In the genomic region with DNA sequence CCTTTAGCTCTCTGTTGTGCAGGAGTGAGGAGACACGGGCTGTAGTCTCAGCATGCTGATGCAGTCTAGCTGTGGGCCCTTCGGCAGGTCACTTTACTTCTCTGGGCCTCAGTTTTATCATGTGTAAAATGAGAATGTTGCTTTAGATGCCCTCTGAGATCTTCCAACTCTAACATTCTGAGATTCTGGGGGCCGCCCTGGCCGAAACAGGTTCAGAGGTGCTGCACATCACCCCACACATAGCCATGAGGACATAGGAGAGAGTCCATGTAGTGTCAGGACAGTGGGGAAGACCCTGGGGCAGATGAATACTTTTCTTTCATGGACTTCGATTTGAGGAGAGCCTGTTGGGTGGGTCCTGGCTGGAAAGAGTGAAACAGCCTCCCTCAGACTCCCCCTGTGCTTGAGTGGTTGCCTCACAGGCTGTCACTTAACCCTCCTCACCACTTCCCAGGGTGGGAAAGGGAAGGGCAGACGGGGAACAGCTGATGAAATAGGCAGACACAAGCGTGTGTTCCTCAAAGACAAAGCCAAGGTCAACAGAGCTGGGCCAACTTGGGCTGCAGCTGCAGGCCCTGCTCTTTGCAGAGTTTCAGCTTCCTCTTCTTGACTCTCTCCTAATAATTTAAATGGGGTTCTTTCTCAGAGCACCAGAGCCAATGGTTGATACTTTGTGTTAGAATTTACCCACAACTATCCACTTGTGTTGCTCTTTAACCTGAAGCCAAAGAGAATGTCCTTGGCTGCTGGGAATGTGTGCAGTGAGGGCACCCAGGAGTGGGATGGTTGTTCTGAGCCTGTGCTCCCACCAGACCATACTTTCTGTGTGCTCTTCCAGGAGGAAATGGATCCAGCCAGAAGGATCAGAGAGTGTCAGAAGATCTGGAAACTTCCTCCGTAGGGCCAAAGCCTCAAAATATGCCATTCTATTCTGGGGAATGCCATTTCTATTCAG, we compare ENCODE assay signal across 1 cellular context.
TF ChIP-seq lines count a peak whose summit lies in the region.

No MANE protein-coding gene starts in this region.

TF ChIP-seq in HepG2, 621 proteins besides CTCF, POLR2A, EP300 and RAD21 (continued from another document and continues in another):
- TF ChIP-seq ZNF607 (CRISPR knock-in tag; IDR thresholded peaks at IDR 0.05; ENCODE audit: borderline replicate concordance) = no peak
- TF ChIP-seq, protein P1, sequence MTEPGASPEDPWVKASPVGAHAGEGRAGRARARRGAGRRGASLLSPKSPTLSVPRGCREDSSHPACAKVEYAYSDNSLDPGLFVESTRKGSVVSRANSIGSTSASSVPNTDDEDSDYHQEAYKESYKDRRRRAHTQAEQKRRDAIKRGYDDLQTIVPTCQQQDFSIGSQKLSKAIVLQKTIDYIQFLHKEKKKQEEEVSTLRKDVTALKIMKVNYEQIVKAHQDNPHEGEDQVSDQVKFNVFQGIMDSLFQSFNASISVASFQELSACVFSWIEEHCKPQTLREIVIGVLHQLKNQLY (CRISPR knock-in tag; IDR thresholded peaks at IDR 0.05) = no peak
- no peak for TF ChIP-seq NR2F1 (CRISPR knock-in tag; IDR thresholded peaks at IDR 0.05)
- TF ChIP-seq ZNF160 (CRISPR knock-in tag; IDR thresholded peaks at IDR 0.05) = no peak
- no peak for TF ChIP-seq NFRKB (IDR thresholded peaks at IDR 0.05)
- TF ChIP-seq HDAC2 (CRISPR knock-in tag; IDR thresholded peaks at IDR 0.05) = no peak
- no peak for TF ChIP-seq YY1 (IDR thresholded peaks at IDR 0.05; ENCODE audit: insufficient read depth, insufficient replicate concordance, low read depth, low read length)
- TF ChIP-seq, protein P2, sequence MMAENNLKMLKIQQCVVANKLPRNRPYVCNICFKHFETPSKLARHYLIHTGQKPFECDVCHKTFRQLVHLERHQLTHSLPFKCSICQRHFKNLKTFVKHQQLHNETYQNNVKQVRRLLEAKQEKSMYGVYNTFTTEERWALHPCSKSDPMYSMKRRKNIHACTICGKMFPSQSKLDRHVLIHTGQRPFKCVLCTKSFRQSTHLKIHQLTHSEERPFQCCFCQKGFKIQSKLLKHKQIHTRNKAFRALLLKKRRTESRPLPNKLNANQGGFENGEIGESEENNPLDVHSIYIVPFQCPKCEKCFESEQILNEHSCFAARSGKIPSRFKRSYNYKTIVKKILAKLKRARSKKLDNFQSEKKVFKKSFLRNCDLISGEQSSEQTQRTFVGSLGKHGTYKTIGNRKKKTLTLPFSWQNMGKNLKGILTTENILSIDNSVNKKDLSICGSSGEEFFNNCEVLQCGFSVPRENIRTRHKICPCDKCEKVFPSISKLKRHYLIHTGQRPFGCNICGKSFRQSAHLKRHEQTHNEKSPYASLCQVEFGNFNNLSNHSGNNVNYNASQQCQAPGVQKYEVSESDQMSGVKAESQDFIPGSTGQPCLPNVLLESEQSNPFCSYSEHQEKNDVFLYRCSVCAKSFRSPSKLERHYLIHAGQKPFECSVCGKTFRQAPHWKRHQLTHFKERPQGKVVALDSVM (CRISPR knock-in tag; IDR thresholded peaks at IDR 0.05) = no peak
- no peak for TF ChIP-seq ZNF354B (CRISPR knock-in tag; IDR thresholded peaks at IDR 0.05)
- no peak for TF ChIP-seq JUND (CRISPR knock-in tag; IDR thresholded peaks at IDR 0.05)
- TF ChIP-seq SAFB2 (CRISPR knock-in tag; IDR thresholded peaks at IDR 0.05; ENCODE audit: borderline replicate concordance, low read depth) = 0 out of 2 replicates have a peak, but pooled peaks have one; percentile 15
- TF ChIP-seq ZBTB3 (CRISPR knock-in tag; IDR thresholded peaks at IDR 0.05; ENCODE audit: borderline replicate concordance, low read depth) = no peak
- TF ChIP-seq NCOA2 (CRISPR knock-in tag; IDR thresholded peaks at IDR 0.05) = no peak
- TF ChIP-seq ZNF383 (CRISPR knock-in tag; IDR thresholded peaks at IDR 0.05; ENCODE audit: borderline replicate concordance) = no peak
- TF ChIP-seq, protein P3, sequence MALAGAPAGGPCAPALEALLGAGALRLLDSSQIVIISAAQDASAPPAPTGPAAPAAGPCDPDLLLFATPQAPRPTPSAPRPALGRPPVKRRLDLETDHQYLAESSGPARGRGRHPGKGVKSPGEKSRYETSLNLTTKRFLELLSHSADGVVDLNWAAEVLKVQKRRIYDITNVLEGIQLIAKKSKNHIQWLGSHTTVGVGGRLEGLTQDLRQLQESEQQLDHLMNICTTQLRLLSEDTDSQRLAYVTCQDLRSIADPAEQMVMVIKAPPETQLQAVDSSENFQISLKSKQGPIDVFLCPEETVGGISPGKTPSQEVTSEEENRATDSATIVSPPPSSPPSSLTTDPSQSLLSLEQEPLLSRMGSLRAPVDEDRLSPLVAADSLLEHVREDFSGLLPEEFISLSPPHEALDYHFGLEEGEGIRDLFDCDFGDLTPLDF (CRISPR knock-in tag; IDR thresholded peaks at IDR 0.05) = no peak
- TF ChIP-seq DNMT1 (CRISPR knock-in tag; IDR thresholded peaks at IDR 0.05) = no peak
- TF ChIP-seq SUZ12 (IDR thresholded peaks at IDR 0.05; ENCODE audit: low read depth, low read length) = no peak
- TF ChIP-seq KMT2A (CRISPR knock-in tag; IDR thresholded peaks at IDR 0.05) = no peak
- no peak for TF ChIP-seq TARDBP (CRISPR knock-in tag; IDR thresholded peaks at IDR 0.05)
- no peak for TF ChIP-seq ZBTB1 (CRISPR knock-in tag; IDR thresholded peaks at IDR 0.05; ENCODE audit: borderline replicate concordance)
- no peak for TF ChIP-seq TEAD3 (CRISPR knock-in tag; optimal IDR thresholded peaks at IDR 0.05; ENCODE audit: borderline replicate concordance)
- peak; percentile 81 for TF ChIP-seq RARA (CRISPR knock-in tag; IDR thresholded peaks at IDR 0.05)
- no peak for TF ChIP-seq CCAR2 (optimal IDR thresholded peaks at IDR 0.05; ENCODE audit: low read depth, low read length)
- TF ChIP-seq MED1 (CRISPR knock-in tag; IDR thresholded peaks at IDR 0.05) = no peak
- TF ChIP-seq, protein P4, sequence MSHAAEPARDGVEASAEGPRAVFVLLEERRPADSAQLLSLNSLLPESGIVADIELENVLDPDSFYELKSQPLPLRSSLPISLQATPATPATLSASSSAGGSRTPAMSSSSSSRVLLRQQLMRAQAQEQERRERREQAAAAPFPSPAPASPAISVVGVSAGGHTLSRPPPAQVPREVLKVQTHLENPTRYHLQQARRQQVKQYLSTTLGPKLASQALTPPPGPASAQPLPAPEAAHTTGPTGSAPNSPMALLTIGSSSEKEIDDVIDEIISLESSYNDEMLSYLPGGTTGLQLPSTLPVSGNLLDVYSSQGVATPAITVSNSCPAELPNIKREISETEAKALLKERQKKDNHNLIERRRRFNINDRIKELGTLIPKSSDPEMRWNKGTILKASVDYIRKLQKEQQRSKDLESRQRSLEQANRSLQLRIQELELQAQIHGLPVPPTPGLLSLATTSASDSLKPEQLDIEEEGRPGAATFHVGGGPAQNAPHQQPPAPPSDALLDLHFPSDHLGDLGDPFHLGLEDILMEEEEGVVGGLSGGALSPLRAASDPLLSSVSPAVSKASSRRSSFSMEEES (CRISPR knock-in tag; IDR thresholded peaks at IDR 0.05) = no peak
- TF ChIP-seq, protein P5, sequence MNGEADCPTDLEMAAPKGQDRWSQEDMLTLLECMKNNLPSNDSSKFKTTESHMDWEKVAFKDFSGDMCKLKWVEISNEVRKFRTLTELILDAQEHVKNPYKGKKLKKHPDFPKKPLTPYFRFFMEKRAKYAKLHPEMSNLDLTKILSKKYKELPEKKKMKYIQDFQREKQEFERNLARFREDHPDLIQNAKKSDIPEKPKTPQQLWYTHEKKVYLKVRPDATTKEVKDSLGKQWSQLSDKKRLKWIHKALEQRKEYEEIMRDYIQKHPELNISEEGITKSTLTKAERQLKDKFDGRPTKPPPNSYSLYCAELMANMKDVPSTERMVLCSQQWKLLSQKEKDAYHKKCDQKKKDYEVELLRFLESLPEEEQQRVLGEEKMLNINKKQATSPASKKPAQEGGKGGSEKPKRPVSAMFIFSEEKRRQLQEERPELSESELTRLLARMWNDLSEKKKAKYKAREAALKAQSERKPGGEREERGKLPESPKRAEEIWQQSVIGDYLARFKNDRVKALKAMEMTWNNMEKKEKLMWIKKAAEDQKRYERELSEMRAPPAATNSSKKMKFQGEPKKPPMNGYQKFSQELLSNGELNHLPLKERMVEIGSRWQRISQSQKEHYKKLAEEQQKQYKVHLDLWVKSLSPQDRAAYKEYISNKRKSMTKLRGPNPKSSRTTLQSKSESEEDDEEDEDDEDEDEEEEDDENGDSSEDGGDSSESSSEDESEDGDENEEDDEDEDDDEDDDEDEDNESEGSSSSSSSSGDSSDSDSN (CRISPR knock-in tag; IDR thresholded peaks at IDR 0.05) = no peak
- TF ChIP-seq PCBP2 (optimal IDR thresholded peaks at IDR 0.05; ENCODE audit: low read depth, low read length, poor library complexity, severe bottlenecking) = no peak
- TF ChIP-seq RFXANK (CRISPR knock-in tag; IDR thresholded peaks at IDR 0.05) = no peak
- TF ChIP-seq, protein P6, sequence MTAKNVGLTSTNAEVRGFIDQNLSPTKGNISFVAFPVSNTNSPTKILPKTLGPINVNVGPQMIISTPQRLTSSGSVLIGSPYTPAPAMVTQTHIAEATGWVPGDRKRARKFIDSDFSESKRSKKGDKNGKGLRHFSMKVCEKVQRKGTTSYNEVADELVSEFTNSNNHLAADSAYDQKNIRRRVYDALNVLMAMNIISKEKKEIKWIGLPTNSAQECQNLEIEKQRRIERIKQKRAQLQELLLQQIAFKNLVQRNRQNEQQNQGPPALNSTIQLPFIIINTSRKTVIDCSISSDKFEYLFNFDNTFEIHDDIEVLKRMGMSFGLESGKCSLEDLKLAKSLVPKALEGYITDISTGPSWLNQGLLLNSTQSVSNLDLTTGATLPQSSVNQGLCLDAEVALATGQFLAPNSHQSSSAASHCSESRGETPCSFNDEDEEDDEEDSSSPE (CRISPR knock-in tag; IDR thresholded peaks at IDR 0.05) = no peak
- no peak for TF ChIP-seq ZSCAN12 (CRISPR knock-in tag; IDR thresholded peaks at IDR 0.05)
- peak; percentile 57; the same call in 1 of the 2 replicates for TF ChIP-seq FOXA3 (CRISPR knock-in tag; IDR thresholded peaks at IDR 0.05)
- TF ChIP-seq RFX5 (IDR thresholded peaks at IDR 0.05; ENCODE audit: low read depth, low read length) = no peak
- no peak for TF ChIP-seq ZNF143 (CRISPR knock-in tag; IDR thresholded peaks at IDR 0.05)
- TF ChIP-seq, protein P7, sequence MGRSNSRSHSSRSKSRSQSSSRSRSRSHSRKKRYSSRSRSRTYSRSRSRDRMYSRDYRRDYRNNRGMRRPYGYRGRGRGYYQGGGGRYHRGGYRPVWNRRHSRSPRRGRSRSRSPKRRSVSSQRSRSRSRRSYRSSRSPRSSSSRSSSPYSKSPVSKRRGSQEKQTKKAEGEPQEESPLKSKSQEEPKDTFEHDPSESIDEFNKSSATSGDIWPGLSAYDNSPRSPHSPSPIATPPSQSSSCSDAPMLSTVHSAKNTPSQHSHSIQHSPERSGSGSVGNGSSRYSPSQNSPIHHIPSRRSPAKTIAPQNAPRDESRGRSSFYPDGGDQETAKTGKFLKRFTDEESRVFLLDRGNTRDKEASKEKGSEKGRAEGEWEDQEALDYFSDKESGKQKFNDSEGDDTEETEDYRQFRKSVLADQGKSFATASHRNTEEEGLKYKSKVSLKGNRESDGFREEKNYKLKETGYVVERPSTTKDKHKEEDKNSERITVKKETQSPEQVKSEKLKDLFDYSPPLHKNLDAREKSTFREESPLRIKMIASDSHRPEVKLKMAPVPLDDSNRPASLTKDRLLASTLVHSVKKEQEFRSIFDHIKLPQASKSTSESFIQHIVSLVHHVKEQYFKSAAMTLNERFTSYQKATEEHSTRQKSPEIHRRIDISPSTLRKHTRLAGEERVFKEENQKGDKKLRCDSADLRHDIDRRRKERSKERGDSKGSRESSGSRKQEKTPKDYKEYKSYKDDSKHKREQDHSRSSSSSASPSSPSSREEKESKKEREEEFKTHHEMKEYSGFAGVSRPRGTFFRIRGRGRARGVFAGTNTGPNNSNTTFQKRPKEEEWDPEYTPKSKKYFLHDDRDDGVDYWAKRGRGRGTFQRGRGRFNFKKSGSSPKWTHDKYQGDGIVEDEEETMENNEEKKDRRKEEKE (IDR thresholded peaks at IDR 0.05) = no peak
- TF ChIP-seq ARNT (IDR thresholded peaks at IDR 0.05) = no peak
- no peak for TF ChIP-seq MED13 (CRISPR knock-in tag; IDR thresholded peaks at IDR 0.05)
- no peak for TF ChIP-seq MTA3 (CRISPR knock-in tag; IDR thresholded peaks at IDR 0.05)
- 0 out of 2 replicates have a peak, but pooled peaks have one; percentile 23 for TF ChIP-seq ZNF441 (CRISPR knock-in tag; IDR thresholded peaks at IDR 0.05; ENCODE audit: borderline replicate concordance)
- no peak for TF ChIP-seq KLF11 (CRISPR knock-in tag; IDR thresholded peaks at IDR 0.05)
- 0 out of 2 replicates have a peak, but pooled peaks have one; percentile 8 for TF ChIP-seq ZNF768 (CRISPR knock-in tag; IDR thresholded peaks at IDR 0.05)
- no peak for TF ChIP-seq ZNF367 (CRISPR knock-in tag; IDR thresholded peaks at IDR 0.05; ENCODE audit: borderline replicate concordance)
- TF ChIP-seq CEBPG (CRISPR knock-in tag; IDR thresholded peaks at IDR 0.05) = peak; percentile 75
- 0 out of 2 replicates have a peak, but pooled peaks have one; percentile 28 for TF ChIP-seq SMAD3 (CRISPR knock-in tag; IDR thresholded peaks at IDR 0.05)
- no peak for TF ChIP-seq PPARG (CRISPR knock-in tag; conservative IDR thresholded peaks at IDR 0.05)
- no peak for TF ChIP-seq ZEB1 (IDR thresholded peaks at IDR 0.05; ENCODE audit: insufficient replicate concordance, low read depth)
- TF ChIP-seq, protein P8, sequence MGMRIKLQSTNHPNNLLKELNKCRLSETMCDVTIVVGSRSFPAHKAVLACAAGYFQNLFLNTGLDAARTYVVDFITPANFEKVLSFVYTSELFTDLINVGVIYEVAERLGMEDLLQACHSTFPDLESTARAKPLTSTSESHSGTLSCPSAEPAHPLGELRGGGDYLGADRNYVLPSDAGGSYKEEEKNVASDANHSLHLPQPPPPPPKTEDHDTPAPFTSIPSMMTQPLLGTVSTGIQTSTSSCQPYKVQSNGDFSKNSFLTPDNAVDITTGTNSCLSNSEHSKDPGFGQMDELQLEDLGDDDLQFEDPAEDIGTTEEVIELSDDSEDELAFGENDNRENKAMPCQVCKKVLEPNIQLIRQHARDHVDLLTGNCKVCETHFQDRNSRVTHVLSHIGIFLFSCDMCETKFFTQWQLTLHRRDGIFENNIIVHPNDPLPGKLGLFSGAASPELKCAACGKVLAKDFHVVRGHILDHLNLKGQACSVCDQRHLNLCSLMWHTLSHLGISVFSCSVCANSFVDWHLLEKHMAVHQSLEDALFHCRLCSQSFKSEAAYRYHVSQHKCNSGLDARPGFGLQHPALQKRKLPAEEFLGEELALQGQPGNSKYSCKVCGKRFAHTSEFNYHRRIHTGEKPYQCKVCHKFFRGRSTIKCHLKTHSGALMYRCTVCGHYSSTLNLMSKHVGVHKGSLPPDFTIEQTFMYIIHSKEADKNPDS (CRISPR knock-in tag; IDR thresholded peaks at IDR 0.05) = no peak
- TF ChIP-seq ZNF567 (CRISPR knock-in tag; IDR thresholded peaks at IDR 0.05; ENCODE audit: borderline replicate concordance) = no peak
- TF ChIP-seq CHCHD3 (CRISPR knock-in tag; IDR thresholded peaks at IDR 0.05) = no peak
- no peak for TF ChIP-seq DR1 (CRISPR knock-in tag; IDR thresholded peaks at IDR 0.05)
- TF ChIP-seq, protein P9, sequence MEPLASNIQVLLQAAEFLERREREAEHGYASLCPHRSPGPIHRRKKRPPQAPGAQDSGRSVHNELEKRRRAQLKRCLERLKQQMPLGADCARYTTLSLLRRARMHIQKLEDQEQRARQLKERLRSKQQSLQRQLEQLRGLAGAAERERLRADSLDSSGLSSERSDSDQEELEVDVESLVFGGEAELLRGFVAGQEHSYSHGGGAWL (CRISPR knock-in tag; IDR thresholded peaks at IDR 0.05) = no peak
- 0 out of 2 replicates have a peak, but pooled peaks have one; percentile 38 for TF ChIP-seq ZNF614 (CRISPR knock-in tag; IDR thresholded peaks at IDR 0.05; ENCODE audit: borderline replicate concordance)
- TF ChIP-seq ZNF446 (CRISPR knock-in tag; IDR thresholded peaks at IDR 0.05) = no peak
- TF ChIP-seq HOXA3 (CRISPR knock-in tag; IDR thresholded peaks at IDR 0.05) = no peak
